1 cellular context compared by ENCODE assay signal in the genomic region with DNA sequence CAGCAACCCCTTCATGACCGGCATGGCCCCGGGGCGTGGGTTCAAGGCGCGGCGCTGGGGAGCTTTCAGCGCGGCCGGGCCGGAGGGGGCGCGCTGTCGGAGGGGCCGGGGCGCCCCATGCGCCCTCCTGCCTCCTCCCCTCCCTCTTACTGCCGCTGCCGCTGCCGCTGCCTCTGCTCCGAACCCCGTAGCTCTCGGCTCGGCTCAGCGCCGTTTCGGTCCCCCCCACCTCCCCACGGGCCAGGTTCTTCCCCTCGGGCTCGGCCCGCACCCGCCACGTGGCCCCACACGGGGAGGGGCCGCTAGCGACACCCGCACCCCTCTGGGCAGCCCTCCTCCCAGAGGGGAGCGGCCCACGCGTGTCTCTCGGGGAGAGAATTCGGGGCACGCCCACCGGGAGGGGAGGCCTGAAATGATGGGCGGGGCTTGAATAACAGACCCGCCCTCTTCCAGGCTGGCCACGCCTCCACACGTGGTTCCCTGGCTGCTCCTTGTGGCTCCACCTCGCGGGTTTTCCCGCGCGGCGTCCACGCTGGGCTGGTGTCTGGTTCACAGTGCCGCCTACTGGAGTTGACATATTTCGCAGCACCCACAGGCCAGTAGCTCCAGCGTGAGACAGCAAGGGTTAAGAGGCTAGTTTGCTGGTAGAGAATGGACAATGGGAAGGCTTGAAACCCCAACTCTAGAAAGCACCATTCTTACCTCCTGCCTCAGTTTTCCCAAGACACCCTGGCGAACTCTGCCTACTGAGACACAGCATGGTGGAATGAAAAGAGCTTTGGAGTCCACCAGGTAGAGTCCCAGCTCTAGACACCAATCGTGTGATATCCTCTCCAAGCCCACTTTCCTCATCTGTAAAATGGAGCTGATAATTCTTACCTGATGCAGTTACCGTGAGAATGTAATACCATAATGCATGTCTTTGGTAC.
A peak's percentile ranks its signal among the peaks of the same experiment; 100 is the strongest.
TF ChIP-seq lines count a peak whose summit lies in the region.

TSS of gene KCNH4 (minus strand) at position 221 of the 929 bp plus-strand sequence. CDS start at position 24, 197 bp downstream.

TF ChIP-seq in A549, 52 proteins besides CTCF, POLR2A, EP300 and RAD21 (continued from another document):
- TF ChIP-seq, protein P1, sequence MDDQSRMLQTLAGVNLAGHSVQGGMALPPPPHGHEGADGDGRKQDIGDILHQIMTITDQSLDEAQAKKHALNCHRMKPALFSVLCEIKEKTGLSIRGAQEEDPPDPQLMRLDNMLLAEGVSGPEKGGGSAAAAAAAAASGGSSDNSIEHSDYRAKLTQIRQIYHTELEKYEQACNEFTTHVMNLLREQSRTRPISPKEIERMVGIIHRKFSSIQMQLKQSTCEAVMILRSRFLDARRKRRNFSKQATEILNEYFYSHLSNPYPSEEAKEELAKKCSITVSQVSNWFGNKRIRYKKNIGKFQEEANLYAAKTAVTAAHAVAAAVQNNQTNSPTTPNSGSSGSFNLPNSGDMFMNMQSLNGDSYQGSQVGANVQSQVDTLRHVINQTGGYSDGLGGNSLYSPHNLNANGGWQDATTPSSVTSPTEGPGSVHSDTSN (IDR thresholded peaks at IDR 0.05), result no peak
- no peak for TF ChIP-seq KDM5A (IDR thresholded peaks at IDR 0.05)
- no peak for TF ChIP-seq ZNF302 (CRISPR knock-in tag; IDR thresholded peaks at IDR 0.05)
- TF ChIP-seq HEYL (CRISPR knock-in tag; IDR thresholded peaks at IDR 0.05), result no peak
- peak; percentile 59 for TF ChIP-seq SMC3 (IDR thresholded peaks at IDR 0.05)
- TF ChIP-seq ZC3H11A (IDR thresholded peaks at IDR 0.05), result no peak
- TF ChIP-seq, protein P2, sequence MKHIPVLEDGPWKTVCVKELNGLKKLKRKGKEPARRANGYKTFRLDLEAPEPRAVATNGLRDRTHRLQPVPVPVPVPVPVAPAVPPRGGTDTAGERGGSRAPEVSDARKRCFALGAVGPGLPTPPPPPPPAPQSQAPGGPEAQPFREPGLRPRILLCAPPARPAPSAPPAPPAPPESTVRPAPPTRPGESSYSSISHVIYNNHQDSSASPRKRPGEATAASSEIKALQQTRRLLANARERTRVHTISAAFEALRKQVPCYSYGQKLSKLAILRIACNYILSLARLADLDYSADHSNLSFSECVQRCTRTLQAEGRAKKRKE (CRISPR knock-in tag; IDR thresholded peaks at IDR 0.05; ENCODE audit: low read depth), result peak; percentile 77
- 0 out of 2 replicates have a peak, but pooled peaks have one; percentile 16 for TF ChIP-seq EHF (CRISPR knock-in tag; IDR thresholded peaks at IDR 0.05)
- no peak for TF ChIP-seq NR3C1 (IDR thresholded peaks at IDR 0.05)
- TF ChIP-seq RCOR1 (IDR thresholded peaks at IDR 0.05; ENCODE audit: low read depth, low read length), result no peak
- TF ChIP-seq FOSL2 (IDR thresholded peaks at IDR 0.05), result no peak
- no peak for TF ChIP-seq FOSL2 (CRISPR knock-in tag; IDR thresholded peaks at IDR 0.05)
- TF ChIP-seq TP53 (CRISPR knock-in tag; IDR thresholded peaks at IDR 0.05), result peak; percentile 70
- TF ChIP-seq BCL3 (IDR thresholded peaks at IDR 0.05), result no peak
- TF ChIP-seq CHD2 (IDR thresholded peaks at IDR 0.05; ENCODE audit: low read length, partially characterized antibody), result peak; percentile 39
- no peak; the same call in 1 of the 2 replicates for TF ChIP-seq HDAC2 (IDR thresholded peaks at IDR 0.05)
- TF ChIP-seq HES2 (IDR thresholded peaks at IDR 0.05), result no peak
- no peak for TF ChIP-seq POLR2AphosphoS2 (conservative IDR thresholded peaks at IDR 0.05; ENCODE audit: low read length)
- TF ChIP-seq CEBPB (IDR thresholded peaks at IDR 0.05), result no peak
- TF ChIP-seq HOXB13 (CRISPR knock-in tag; IDR thresholded peaks at IDR 0.05; ENCODE audit: low read depth), result peak; percentile 78
- peak; percentile 84; the same call in 1 of the 2 replicates for TF ChIP-seq MYC (IDR thresholded peaks at IDR 0.05; ENCODE audit: borderline replicate concordance, low read length)
- no peak for TF ChIP-seq REST (IDR thresholded peaks at IDR 0.05)
- peak; percentile 87 for TF ChIP-seq EHMT2 (IDR thresholded peaks at IDR 0.05; ENCODE audit: low read depth)
- no peak; the same call in 1 of the 2 replicates for TF ChIP-seq NPAS2 (CRISPR knock-in tag; IDR thresholded peaks at IDR 0.05; ENCODE audit: borderline replicate concordance)
- TF ChIP-seq ZFP36 (IDR thresholded peaks at IDR 0.05; ENCODE audit: borderline replicate concordance, partially characterized antibody), result no peak
